ENCODE assay signal across 11 cellular contexts in the genomic region with DNA sequence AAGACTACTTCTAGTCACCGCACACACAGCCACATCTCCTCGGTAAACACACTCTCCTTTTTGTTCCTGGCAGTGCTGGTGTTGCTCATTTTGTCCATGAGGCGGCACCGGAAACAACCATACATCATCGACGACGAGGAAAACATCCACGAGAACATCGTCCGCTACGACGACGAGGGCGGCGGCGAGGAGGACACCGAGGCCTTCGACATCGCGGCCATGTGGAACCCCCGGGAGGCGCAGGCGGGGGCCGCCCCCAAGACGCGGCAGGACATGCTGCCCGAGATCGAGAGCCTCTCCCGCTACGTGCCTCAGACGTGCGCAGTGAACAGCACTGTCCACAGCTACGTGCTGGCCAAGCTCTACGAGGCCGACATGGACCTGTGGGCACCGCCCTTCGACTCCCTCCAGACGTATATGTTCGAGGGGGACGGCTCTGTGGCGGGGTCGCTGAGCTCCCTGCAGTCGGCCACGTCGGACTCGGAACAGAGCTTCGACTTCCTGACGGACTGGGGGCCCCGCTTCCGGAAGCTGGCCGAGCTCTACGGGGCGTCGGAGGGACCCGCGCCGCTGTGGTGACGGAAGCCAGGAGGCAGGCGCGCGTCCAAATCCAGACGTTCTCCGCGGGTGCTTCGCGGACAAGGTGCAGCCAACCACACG.
DNase-seq lines count a peak whose midpoint lies in the region; ATAC-seq, FAIRE-seq and TF ChIP-seq lines count a peak whose summit lies in the region.
"Had no signal": no experiment of that assay in that cellular context is flagged by ENCODE, and none has a peak within 500 bp of the region (broad histone marks: within the 10 kb centered on the region; RNA-seq: fewer than 3 reads in every experiment).

No MANE protein-coding gene starts in this region.

- ATAC-seq in HG02642 (IDR thresholded peaks at IDR 0.05; ENCODE audit: poor library complexity, unreplicated experiment) (peak; percentile 64), HG02870 (IDR thresholded peaks at IDR 0.05; ENCODE audit: unreplicated experiment) (no peak)
- ATAC-seq in activated CD8-positive, alpha-beta T cell treated with anti-CD3 and anti-CD28 coated beads for 36 hours: peak; percentile 80

- H4K20me1 ChIP-seq in fibroblast of lung (ENCODE audit: control insufficient read depth, extremely low read depth, insufficient read depth, low read length): no peaks in the 10 kb centered on the region

- peaks cover 2% of the 10 kb centered on the region for H3K27me3 Mint-ChIP-seq in activated CD8-positive, alpha-beta T cell treated with anti-CD3 and anti-CD28 coated beads for 36 hours

- CTCF ChIA-PET in activated CD8-positive, alpha-beta T cell treated with anti-CD3 and anti-CD28 coated beads for 36 hours (lab: Charles Lee): no interaction called here

- peak; percentile 56 for DNase-seq in activated CD8-positive, alpha-beta T cell treated with anti-CD3 and anti-CD28 coated beads for 36 hours
- DNase-seq in fibroblast of lung (ENCODE audit: low read depth in 2 of 2): no peak
- DNase-seq in small intestine: peak; percentile 11
- DNase-seq in NCI-H1930 (lab: John Stamatoyannopoulos, UW): no peak
- DNase-seq in DMS79 (lab: John Stamatoyannopoulos, UW): no peak
- DNase-seq in NK-92 treated with Interleukin-12 subunit alpha and Interleukin-12 subunit beta, amount 100 ng/mL, for 24 hours (lab: John Stamatoyannopoulos, UW): no peak
- DNase-seq: erythroblast, NCI-H526 treated with DMSO at 0.1 percent for 48 hours had no signal

- H3K4me1 ChIP-seq in fibroblast of lung (ENCODE audit: control insufficient read depth, extremely low read depth, insufficient read depth, low read length): no peaks in the 10 kb centered on the region
- H3K4me1 ChIP-seq in small intestine (ENCODE audit: control insufficient read depth in 2 of 2, insufficient read depth in 1 of 2, low read depth in 1 of 2, low read length in 1 of 2): no peaks in the 10 kb centered on the region
- H3K4me1 ChIP-seq: vagina had no signal

- no peaks in the 10 kb centered on the region for H3K9me3 Mint-ChIP-seq in activated CD8-positive, alpha-beta T cell treated with anti-CD3 and anti-CD28 coated beads for 36 hours

- intact Hi-C loops in activated CD8-positive, alpha-beta T cell treated with anti-CD3 and anti-CD28 coated beads for 36 hours (cut with micrococcal nuclease): no loop called here

- H3K36me3 ChIP-seq in fibroblast of lung (ENCODE audit: control insufficient read depth, insufficient read depth, low read length) (no peaks in the 10 kb centered on the region), small intestine (ENCODE audit: control insufficient read depth in 2 of 2, insufficient read depth in 2 of 2, low read length in 2 of 2) (no peaks in the 10 kb centered on the region)
- H3K36me3 ChIP-seq: vagina had no signal

- TF ChIP-seq CTCF in activated CD8-positive, alpha-beta T cell treated with anti-CD3 and anti-CD28 coated beads for 36 hours (IDR thresholded peaks at IDR 0.05): no peak
- TF ChIP-seq CTCF in fibroblast of lung (conservative IDR thresholded peaks at IDR 0.05 in 1 of 2, IDR thresholded peaks at IDR 0.05 in 1 of 2; ENCODE audit: low read depth in 1 of 2, low read length in 2 of 2): no peak

- H3K9me3 ChIP-seq in fibroblast of lung (ENCODE audit: control insufficient read depth, insufficient read depth, low read depth, low read length): no peaks in the 10 kb centered on the region
- no peaks in the 10 kb centered on the region for H3K9me3 ChIP-seq in small intestine (ENCODE audit: control insufficient read depth, low read depth)
- H3K9me3 ChIP-seq: vagina had no signal

- H3K27ac ChIP-seq in fibroblast of lung (ENCODE audit: insufficient read depth, low read length) (no peak overlapping the region), small intestine (ENCODE audit: low read depth in 1 of 2, low read length in 1 of 2) (no peak overlapping the region)
- H3K27ac ChIP-seq: vagina had no signal

- WGBS in small intestine, 3 donors: 68 to 72% (median 71%) methylated on average over 67 of the region's 67 CpGs

- peak overlapping the region; percentile 60 for H3K27ac Mint-ChIP-seq in activated CD8-positive, alpha-beta T cell treated with anti-CD3 and anti-CD28 coated beads for 36 hours

- FAIRE-seq in small intestine (lab: Jason Lieb, UNC): no peak

- peak overlapping the region; percentile 65 for H3K4me3 Mint-ChIP-seq in activated CD8-positive, alpha-beta T cell treated with anti-CD3 and anti-CD28 coated beads for 36 hours

- H3K4me3 ChIP-seq in fibroblast of lung (replicated peaks in 1 of 4; ENCODE audit: control extremely low read depth in 1 of 4, insufficient read depth in 1 of 4, low read depth in 3 of 4, low read length in 4 of 4) (no peak overlapping the region), small intestine (ENCODE audit: low read depth in 1 of 2, low read length in 2 of 2) (no peak overlapping the region)
- H3K4me3 ChIP-seq: vagina had no signal

- no peaks in the 10 kb centered on the region for H3K79me2 ChIP-seq in fibroblast of lung (ENCODE audit: control insufficient read depth, insufficient read depth, low read length)

- H3K27me3 ChIP-seq in fibroblast of lung (ENCODE audit: control insufficient read depth, insufficient read depth, low read length) (no peaks in the 10 kb centered on the region), small intestine (ENCODE audit: control insufficient read depth in 2 of 2, insufficient read depth in 2 of 2, low read length in 2 of 2) (no peaks in the 10 kb centered on the region)
- H3K27me3 ChIP-seq: vagina had no signal

- H3K36me3 Mint-ChIP-seq in activated CD8-positive, alpha-beta T cell treated with anti-CD3 and anti-CD28 coated beads for 36 hours (ENCODE audit: low read depth): no peaks in the 10 kb centered on the region

- H2AFZ ChIP-seq in fibroblast of lung (ENCODE audit: low read length): peak overlapping the region; percentile 10

- POLR2A ChIA-PET in activated CD8-positive, alpha-beta T cell treated with anti-CD3 and anti-CD28 coated beads for 36 hours (lab: Charles Lee): no interaction called here

- no peak overlapping the region for H3K9ac ChIP-seq in fibroblast of lung (ENCODE audit: insufficient read depth, low read length)

- H3K4me1 Mint-ChIP-seq in activated CD8-positive, alpha-beta T cell treated with anti-CD3 and anti-CD28 coated beads for 36 hours (ENCODE audit: low read depth): peaks cover 4% of the 10 kb centered on the region

- no peak overlapping the region for H3K4me2 ChIP-seq in fibroblast of lung (ENCODE audit: extremely low read depth, insufficient read depth, low read length)

Comparison
In these comparisons a context has a peak if more than half of its experiments do, and no peak if none do; other contexts are left out.
1. DNase-seq: peak in activated CD8-positive, alpha-beta T cell treated with anti-CD3 and anti-CD28 coated beads for 36 hours (single experiment) and small intestine (single experiment); none in fibroblast of lung (0 of 2), NCI-H1930 (0 of 2), DMS79 (single experiment) and NK-92 treated with Interleukin-12 subunit alpha and Interleukin-12 subunit beta, amount 100 ng/mL, for 24 hours (single experiment).